In genomic region chr4:97279410-97279809, GRCh38 we compare ENCODE assay signal across 1 cellular context.
TF ChIP-seq lines count a peak whose summit lies in the region.

No MANE protein-coding gene starts in this region.

TF ChIP-seq in SK-N-SH treated with all-trans-retinoic acid at 6 μM for 48 hours, 23 proteins besides CTCF, POLR2A, EP300 and RAD21 (continued from another document):
- TF ChIP-seq CSRNP3 (CRISPR knock-in tag; IDR thresholded peaks at IDR 0.05) (no peak), ZC3H10 (CRISPR knock-in tag; IDR thresholded peaks at IDR 0.05) (no peak), CSDC2 (CRISPR knock-in tag; IDR thresholded peaks at IDR 0.05) (no peak), TCF4 (CRISPR knock-in tag; IDR thresholded peaks at IDR 0.05; ENCODE audit: borderline replicate concordance) (no peak), ISL1 (CRISPR knock-in tag; IDR thresholded peaks at IDR 0.05) (no peak), GLIS3 (CRISPR knock-in tag; IDR thresholded peaks at IDR 0.05) (no peak)
